In genomic region chr3:49785565-49786356, GRCh38 we compare ENCODE assay signal across 8 cellular contexts. TPM values are rescaled to one million over a fixed set of nuclear protein-coding genes. Genes with fewer than 3 reads are reported as not detected.
DNase-seq lines count a peak whose midpoint lies in the region; ATAC-seq, FAIRE-seq and TF ChIP-seq lines count a peak whose summit lies in the region.

No MANE protein-coding gene starts in this region.

- H3K4me3 ChIP-seq in choroid plexus epithelial cell (ENCODE audit: low read depth, low read length) (peak overlapping the region; percentile 92), HepG2 (replicated peaks in 1 of 3; ENCODE audit: insufficient read depth in 1 of 3, low read depth in 2 of 3, low read length in 3 of 3) (peak overlapping the region; percentile 81 to 93 (median 84))

- peaks cover 0 to 3% of the 10 kb centered on the region in 2 experiments; a peak in 2 of 5 replicates for H3K36me3 ChIP-seq in HepG2 (replicated peaks in 1 of 2; ENCODE audit: control insufficient read depth in 1 of 2, insufficient read depth in 2 of 2, low read length in 2 of 2)

- in situ Hi-C loops in HepG2 (cut with HindIII; ENCODE audit: extremely low pct_ligation_motif_present, low pct_unique_long_range_greater_than_20kb): no loop called here

- no peak for FAIRE-seq in HepG2 (lab: Jason Lieb, UNC)

- 0 out of 2 replicates have a peak, but pooled peaks cover 3% of the 10 kb centered on the region for H4K20me1 ChIP-seq in HepG2 (ENCODE audit: insufficient read depth, low read length)

- H3K27me3 ChIP-seq in HepG2 (ENCODE audit: control insufficient read depth in 1 of 2, insufficient read depth in 2 of 2, low read length in 2 of 2): no peaks in the 10 kb centered on the region; a peak in 1 of 5 replicates

- WGBS in HepG2 (ENCODE audit: low lambda C conversion rate): 9% methylated on average over 13 of the region's 50 CpGs

- no peak overlapping the region for H2AFZ ChIP-seq in HepG2 (ENCODE audit: low read length)

- CTCF ChIA-PET in RWPE1 (lab: Yijun Ruan, JAX) (interaction anchor here (1.1 kb wide), 1 partner anchor 54 kb away, joined by 4 read pairs; no protein-coding TSS in a partner anchor), HepG2 (lab: Yijun Ruan, JAX; ENCODE audit: low intra/inter-chr PET ratio, low total read pairs) (no interaction called here)

- no peaks in the 10 kb centered on the region for H3K9me3 ChIP-seq in HepG2 (ENCODE audit: low read length)

- H3K79me2 ChIP-seq in HepG2 (ENCODE audit: insufficient read depth, low read length): peaks cover 41% of the 10 kb centered on the region

- no TSS peak for BruUV-seq in HepG2 (replicated peaks; lab: Mats Ljungman, UMichigan)

- intact Hi-C loops in HepG2 (cut with micrococcal nuclease; ENCODE audit: unreplicated experiment): loop anchor here (5.0 kb wide), 1 partner anchor 53 kb away; no protein-coding TSS in a partner anchor

- H3K27ac ChIP-seq in RWPE1: peak overlapping the region; percentile 83
- peak overlapping the region; percentile 65 for H3K27ac ChIP-seq in HepG2 (ENCODE audit: extremely low read length, insufficient read depth, low read length)

- peaks cover 58% of the 10 kb centered on the region for H3K4me1 ChIP-seq in HepG2 (ENCODE audit: insufficient read depth, low read length)

- POLR2A ChIA-PET in RWPE1 (lab: Yijun Ruan, JAX; ENCODE audit: low non-redundant PET): no interaction called here
- POLR2A ChIA-PET in HepG2 (lab: Yijun Ruan, JAX): interaction anchor here (0.6 to 1.8 kb wide), 18 partner anchors 9 to 447 kb away, joined by 3 to 22 read pairs (median 3); partner anchors contain the start of genes CDHR4, INKA1, MON1A and UBA7

- peak; percentile 50 for DNase-seq in AG08395 (ENCODE audit: low spot score)
- DNase-seq in RWPE1 (ENCODE audit: low spot score): peak; percentile 28
- peak; percentile 53 for DNase-seq in choroid plexus epithelial cell (ENCODE audit: low read depth)
- no peak for DNase-seq in HepG2 (ENCODE audit: low spot score)
- peak; percentile 46 for DNase-seq in superior temporal gyrus (ENCODE audit: extremely low spot score)
- no peak for DNase-seq in GDM1 (lab: John Stamatoyannopoulos, UW)

- TF ChIP-seq CTCF in RWPE1 (conservative IDR thresholded peaks at IDR 0.05; ENCODE audit: low read depth) (no peak), choroid plexus epithelial cell (conservative IDR thresholded peaks at IDR 0.05; ENCODE audit: low read depth, low read length) (no peak), HepG2 (CRISPR knock-in tag; IDR thresholded peaks at IDR 0.05) (no peak)

- H3K9ac ChIP-seq in HepG2 (ENCODE audit: insufficient read depth, low read depth, low read length): peak overlapping the region; percentile 96

- TF ChIP-seq EP300 in HepG2 (IDR thresholded peaks at IDR 0.05; ENCODE audit: low read depth in 2 of 2, low read length in 2 of 2): no peak
- no peak for TF ChIP-seq EP300 in HepG2 (CRISPR knock-in tag; IDR thresholded peaks at IDR 0.05; ENCODE audit: borderline replicate concordance)

- peak in 1 of 2 experiments; percentile 7; a peak in 1 of 4 replicates for TF ChIP-seq POLR2A in HepG2 (IDR thresholded peaks at IDR 0.05; ENCODE audit: insufficient read depth in 1 of 2, low read depth in 2 of 2, low read length in 2 of 2)

- no peak for TF ChIP-seq RAD21 in HepG2 (CRISPR knock-in tag; IDR thresholded peaks at IDR 0.05)

- ATAC-seq in GM18520 (IDR thresholded peaks at IDR 0.05; ENCODE audit: unreplicated experiment): peak; percentile 24
- ATAC-seq in HG03025 (IDR thresholded peaks at IDR 0.05; ENCODE audit: low FRiP score, unreplicated experiment): peak; percentile 36
- ATAC-seq in HepG2: peak; percentile 62

- H3K4me2 ChIP-seq in HepG2 (ENCODE audit: low read depth, low read length): peak overlapping the region; percentile 88

RNA-seq across cellular contexts. Expression of gene IP6K1, which starts 0.6 kb away (rescaled TPM):
- 17.7 and 20.0 TPM in 2 replicates for total RNA-seq in HepG2 (2016; rRNA removed; fragmentation: Illumina TruSeq; extraction: Trizol)
- 2.3 and 2.4 TPM in 2 replicates for total RNA-seq in HepG2 (2016; cell fraction: cytosol; rRNA removed; fragmentation: Illumina TruSeq; extraction: Trizol; ENCODE audit: low read depth)
- 18.9 TPM in 2 replicates for total RNA-seq in HepG2 (2016; cell fraction: insoluble cytoplasmic fraction; rRNA removed; fragmentation: Illumina TruSeq; extraction: Trizol)
- 10.5 and 11.3 TPM in 2 replicates for total RNA-seq in HepG2 (2016; cell fraction: membrane; rRNA removed; fragmentation: Illumina TruSeq; extraction: Trizol)
- total RNA-seq in HepG2 (2016; cell fraction: nucleus; rRNA removed; fragmentation: Illumina TruSeq; extraction: Trizol): 14.7 and 20.3 TPM in 2 replicates
- 29.7 and 38.8 TPM in 2 replicates for polyA plus RNA-seq in HepG2 (2011; rRNA removed)
- polyA plus RNA-seq in HepG2 (2011; cell fraction: cytosol; rRNA removed): 15.7 and 20.5 TPM in 2 replicates
- polyA plus RNA-seq in HepG2 (2011; cell fraction: nucleus; rRNA removed): 37.9 and 43.4 TPM in 2 replicates
- polyA plus RNA-seq in HepG2 (2012): 17.1 and 20.6 TPM in 2 replicates
- 1.5 and 2.0 TPM in 2 replicates for polyA plus RNA-seq in HepG2 (2016; cell fraction: cytosol; fragmentation: Illumina TruSeq; extraction: Trizol; ENCODE audit: low read depth)
- 13.9 and 19.8 TPM in 2 replicates for polyA plus RNA-seq in HepG2 (2016; cell fraction: insoluble cytoplasmic fraction; fragmentation: Illumina TruSeq; extraction: Trizol; ENCODE audit: low read depth)
- 6.2 and 7.7 TPM in 2 replicates for polyA plus RNA-seq in HepG2 (2016; cell fraction: membrane; fragmentation: Illumina TruSeq; extraction: Trizol; ENCODE audit: low read depth)
- polyA plus RNA-seq in HepG2 (2016; cell fraction: nucleus; fragmentation: Illumina TruSeq; extraction: Trizol; ENCODE audit: insufficient read depth, low read depth): 23.1 and 24.9 TPM in 2 replicates
- polyA minus RNA-seq in HepG2 (2011; rRNA and poly(A)+ RNA removed; ENCODE audit: low replicate concordance): 99.3 and 116 TPM in 2 replicates
- polyA minus RNA-seq in HepG2 (2011; cell fraction: cytosol; rRNA and poly(A)+ RNA removed): 24.3 and 30.4 TPM in 2 replicates
- polyA minus RNA-seq in HepG2 (2011; cell fraction: nucleus; rRNA and poly(A)+ RNA removed): 29.6 and 33.9 TPM in 2 replicates

RNA-seq across cellular contexts. Expression of gene CDHR4, which starts 13.9 kb away (rescaled TPM):
- not detected in 2 replicates for total RNA-seq in HepG2 (2016; rRNA removed; fragmentation: Illumina TruSeq; extraction: Trizol)
- total RNA-seq in HepG2 (2016; cell fraction: cytosol; rRNA removed; fragmentation: Illumina TruSeq; extraction: Trizol; ENCODE audit: low read depth): not detected in 2 replicates
- total RNA-seq in HepG2 (2016; cell fraction: insoluble cytoplasmic fraction; rRNA removed; fragmentation: Illumina TruSeq; extraction: Trizol): not detected in 2 replicates
- total RNA-seq in HepG2 (2016; cell fraction: membrane; rRNA removed; fragmentation: Illumina TruSeq; extraction: Trizol): not detected in 2 replicates
- not detected in 2 replicates for total RNA-seq in HepG2 (2016; cell fraction: nucleus; rRNA removed; fragmentation: Illumina TruSeq; extraction: Trizol)
- 0.21 and 0.26 TPM in 2 replicates for polyA plus RNA-seq in HepG2 (2011; rRNA removed)
- 0.08 TPM in 1 of 2 replicates, not detected in the other for polyA plus RNA-seq in HepG2 (2011; cell fraction: cytosol; rRNA removed)
- polyA plus RNA-seq in HepG2 (2011; cell fraction: nucleus; rRNA removed): 0.98 and 1.7 TPM in 2 replicates
- polyA plus RNA-seq in HepG2 (2012): not detected in 2 replicates
- not detected in 2 replicates for polyA plus RNA-seq in HepG2 (2016; cell fraction: cytosol; fragmentation: Illumina TruSeq; extraction: Trizol; ENCODE audit: low read depth)
- not detected in 2 replicates for polyA plus RNA-seq in HepG2 (2016; cell fraction: insoluble cytoplasmic fraction; fragmentation: Illumina TruSeq; extraction: Trizol; ENCODE audit: low read depth)
- polyA plus RNA-seq in HepG2 (2016; cell fraction: membrane; fragmentation: Illumina TruSeq; extraction: Trizol; ENCODE audit: low read depth): not detected in 2 replicates
- 0.17 TPM in 1 of 2 replicates, not detected in the other for polyA plus RNA-seq in HepG2 (2016; cell fraction: nucleus; fragmentation: Illumina TruSeq; extraction: Trizol; ENCODE audit: insufficient read depth, low read depth)
- polyA minus RNA-seq in HepG2 (2011; rRNA and poly(A)+ RNA removed; ENCODE audit: low replicate concordance): 0.40 TPM in 1 of 2 replicates, not detected in the other
- not detected in 2 replicates for polyA minus RNA-seq in HepG2 (2011; cell fraction: cytosol; rRNA and poly(A)+ RNA removed)
- polyA minus RNA-seq in HepG2 (2011; cell fraction: nucleus; rRNA and poly(A)+ RNA removed): 0.26 TPM in 1 of 2 replicates, not detected in the other

RNA-seq across cellular contexts. Expression of gene INKA1, which starts 17.3 kb away (rescaled TPM):
- 0.22 TPM in 1 of 2 replicates, not detected in the other for total RNA-seq in HepG2 (2016; rRNA removed; fragmentation: Illumina TruSeq; extraction: Trizol)
- 0.30 TPM in 1 of 2 replicates, not detected in the other for total RNA-seq in HepG2 (2016; cell fraction: cytosol; rRNA removed; fragmentation: Illumina TruSeq; extraction: Trizol; ENCODE audit: low read depth)
- 0.15 TPM in 1 of 2 replicates, not detected in the other for total RNA-seq in HepG2 (2016; cell fraction: insoluble cytoplasmic fraction; rRNA removed; fragmentation: Illumina TruSeq; extraction: Trizol)
- total RNA-seq in HepG2 (2016; cell fraction: membrane; rRNA removed; fragmentation: Illumina TruSeq; extraction: Trizol): 0.17 and 0.28 TPM in 2 replicates
- total RNA-seq in HepG2 (2016; cell fraction: nucleus; rRNA removed; fragmentation: Illumina TruSeq; extraction: Trizol): not detected in 2 replicates
- polyA plus RNA-seq in HepG2 (2011; rRNA removed): 0.41 and 0.77 TPM in 2 replicates
- 0.42 and 0.78 TPM in 2 replicates for polyA plus RNA-seq in HepG2 (2011; cell fraction: cytosol; rRNA removed)
- 0.34 and 1.1 TPM in 2 replicates for polyA plus RNA-seq in HepG2 (2011; cell fraction: nucleus; rRNA removed)
- polyA plus RNA-seq in HepG2 (2012): 0.28 and 0.42 TPM in 2 replicates
- 0.14 and 0.17 TPM in 2 replicates for polyA plus RNA-seq in HepG2 (2016; cell fraction: cytosol; fragmentation: Illumina TruSeq; extraction: Trizol; ENCODE audit: low read depth)
- 0.23 TPM in 1 of 2 replicates, not detected in the other for polyA plus RNA-seq in HepG2 (2016; cell fraction: insoluble cytoplasmic fraction; fragmentation: Illumina TruSeq; extraction: Trizol; ENCODE audit: low read depth)
- polyA plus RNA-seq in HepG2 (2016; cell fraction: membrane; fragmentation: Illumina TruSeq; extraction: Trizol; ENCODE audit: low read depth): 0.22 TPM in 1 of 2 replicates, not detected in the other
- not detected in 2 replicates for polyA plus RNA-seq in HepG2 (2016; cell fraction: nucleus; fragmentation: Illumina TruSeq; extraction: Trizol; ENCODE audit: insufficient read depth, low read depth)
- polyA minus RNA-seq in HepG2 (2011; rRNA and poly(A)+ RNA removed; ENCODE audit: low replicate concordance): 0.38 and 0.82 TPM in 2 replicates
- 0.79 TPM in 1 of 2 replicates, not detected in the other for polyA minus RNA-seq in HepG2 (2011; cell fraction: cytosol; rRNA and poly(A)+ RNA removed)
- polyA minus RNA-seq in HepG2 (2011; cell fraction: nucleus; rRNA and poly(A)+ RNA removed): 0.50 and 0.64 TPM in 2 replicates

RNA-seq across cellular contexts. Expression of gene UBA7, which starts 28.0 kb away (rescaled TPM):
- total RNA-seq in HepG2 (2016; rRNA removed; fragmentation: Illumina TruSeq; extraction: Trizol): 5.8 and 9.5 TPM in 2 replicates
- 1.7 and 1.9 TPM in 2 replicates for total RNA-seq in HepG2 (2016; cell fraction: cytosol; rRNA removed; fragmentation: Illumina TruSeq; extraction: Trizol; ENCODE audit: low read depth)
- total RNA-seq in HepG2 (2016; cell fraction: insoluble cytoplasmic fraction; rRNA removed; fragmentation: Illumina TruSeq; extraction: Trizol): 5.7 and 9.9 TPM in 2 replicates
- total RNA-seq in HepG2 (2016; cell fraction: membrane; rRNA removed; fragmentation: Illumina TruSeq; extraction: Trizol): 1.4 and 1.8 TPM in 2 replicates
- total RNA-seq in HepG2 (2016; cell fraction: nucleus; rRNA removed; fragmentation: Illumina TruSeq; extraction: Trizol): 11.0 and 11.7 TPM in 2 replicates
- polyA plus RNA-seq in HepG2 (2011; rRNA removed): 16.5 and 20.2 TPM in 2 replicates
- 6.1 and 8.8 TPM in 2 replicates for polyA plus RNA-seq in HepG2 (2011; cell fraction: cytosol; rRNA removed)
- 175 and 207 TPM in 2 replicates for polyA plus RNA-seq in HepG2 (2011; cell fraction: nucleus; rRNA removed)
- polyA plus RNA-seq in HepG2 (2012): 8.4 and 9.1 TPM in 2 replicates
- polyA plus RNA-seq in HepG2 (2016; cell fraction: cytosol; fragmentation: Illumina TruSeq; extraction: Trizol; ENCODE audit: low read depth): 0.49 and 0.55 TPM in 2 replicates
- 3.6 and 4.7 TPM in 2 replicates for polyA plus RNA-seq in HepG2 (2016; cell fraction: insoluble cytoplasmic fraction; fragmentation: Illumina TruSeq; extraction: Trizol; ENCODE audit: low read depth)
- 0.78 and 0.79 TPM in 2 replicates for polyA plus RNA-seq in HepG2 (2016; cell fraction: membrane; fragmentation: Illumina TruSeq; extraction: Trizol; ENCODE audit: low read depth)
- polyA plus RNA-seq in HepG2 (2016; cell fraction: nucleus; fragmentation: Illumina TruSeq; extraction: Trizol; ENCODE audit: insufficient read depth, low read depth): 18.3 and 25.6 TPM in 2 replicates
- polyA minus RNA-seq in HepG2 (2011; rRNA and poly(A)+ RNA removed; ENCODE audit: low replicate concordance): 10.2 and 40.3 TPM in 2 replicates
- polyA minus RNA-seq in HepG2 (2011; cell fraction: cytosol; rRNA and poly(A)+ RNA removed): 7.9 and 8.9 TPM in 2 replicates
- polyA minus RNA-seq in HepG2 (2011; cell fraction: nucleus; rRNA and poly(A)+ RNA removed): 32.6 and 36.8 TPM in 2 replicates

Comparison
In these comparisons a context has a peak if more than half of its experiments do, and no peak if none do; other contexts are left out.
1. DNase-seq: peak in AG08395 (single experiment), RWPE1 (single experiment), choroid plexus epithelial cell (single experiment) and superior temporal gyrus (single experiment); none in HepG2 (single experiment) and GDM1 (single experiment).
2. Peak in every context shown above with its lines, with median percentiles within 50 percentile points of each other: ATAC-seq.